ENCODE assay signal across 23 cellular contexts in genomic region chr2:238505892-238506280, GRCh38.
DNase-seq lines count a peak whose midpoint lies in the region; ATAC-seq and TF ChIP-seq lines count a peak whose summit lies in the region.
"Had no signal": no experiment of that assay in that cellular context is flagged by ENCODE, and none has a peak within 500 bp of the region (broad histone marks: within the 10 kb centered on the region; RNA-seq: fewer than 3 reads in every experiment).

No MANE protein-coding gene starts in this region.

- no peak for TF ChIP-seq CTCF in Loucy (conservative IDR thresholded peaks at IDR 0.05; ENCODE audit: low read length)
- TF ChIP-seq CTCF in brain microvascular endothelial cell (IDR thresholded peaks at IDR 0.05; ENCODE audit: low read depth, low read length, missing control alignments) = no peak

- in situ Hi-C loops in brain microvascular endothelial cell (cut with HindIII; ENCODE audit: low pct_ligation_motif_present, low sequenced_read_pairs) = no loop called here

- peaks cover 18% of the 10 kb centered on the region for H3K27me3 Mint-ChIP-seq in activated CD8-positive, alpha-beta memory T cell treated with anti-CD3 and anti-CD28 coated beads, Interleukin-2, amount 10 ng/mL, durations not matched to agents 7 days and 5 days

- peak overlapping the region; percentile 73 for H3K27ac Mint-ChIP-seq in activated CD8-positive, alpha-beta memory T cell treated with anti-CD3 and anti-CD28 coated beads, Interleukin-2, amount 10 ng/mL, durations not matched to agents 7 days and 5 days
- H3K27ac Mint-ChIP-seq in stimulated activated effector memory CD8-positive, alpha-beta T cell treated with anti-CD3 and anti-CD28 coated beads, Interleukin-12 subunit alpha, Interleukin-12 subunit beta, amount 100 ng/mL, for 72 hours = peak overlapping the region; percentile 65

- H3K9me2 ChIP-seq in Loucy (replicated peaks; ENCODE audit: low read depth, low read length) = no peaks in the 10 kb centered on the region

- no peak for DNase-seq in activated CD8-positive, alpha-beta memory T cell treated with anti-CD3 and anti-CD28 coated beads, Interleukin-2, amount 10 ng/mL, durations not matched to agents 7 days and 5 days
- no peak for DNase-seq in activated CD8-positive, alpha-beta memory T cell treated with anti-CD3 and anti-CD28 coated beads, Interleukin-2, amount 50 U/mL, for 4 hours
- DNase-seq in mesenteric fat pad (ENCODE audit: low spot score) = peak; percentile 24
- DNase-seq in stimulated activated effector memory CD8-positive, alpha-beta T cell treated with anti-CD3 and anti-CD28 coated beads, Interleukin-12 subunit alpha, Interleukin-12 subunit beta, amount 100 ng/mL, for 72 hours (ENCODE audit: low spot score in 2 of 2) = no peak
- no peak for DNase-seq in brain microvascular endothelial cell
- no peak for DNase-seq in NCI-H2171 treated with DMSO at 0.1 percent for 48 hours (lab: John Stamatoyannopoulos, UW)
- DNase-seq: 8988T, Calu3, GDM1, GOT3, HCEC 1CT, KG1, NCI-H1092 treated with DMSO at 0.1 percent for 48 hours, NCI-H146, NCI-H2029, NCI-H345, NCI-H524 treated with DMSO at 0.1 percent for 48 hours had no signal

- H3F3A ChIP-seq in Loucy (ENCODE audit: low read depth) = no peaks in the 10 kb centered on the region

- CTCF ChIA-PET in activated CD8-positive, alpha-beta memory T cell treated with anti-CD3 and anti-CD28 coated beads, Interleukin-2, amount 10 ng/mL, durations not matched to agents 7 days and 5 days (lab: Charles Lee) = no interaction called here

- H3K4me2 ChIP-seq in Loucy (ENCODE audit: low read depth, low read length, poor library complexity, severe bottlenecking) = no peak overlapping the region

- H4K20me1 ChIP-seq in Loucy (ENCODE audit: insufficient read depth, low read length, poor library complexity, severe bottlenecking) = no peaks in the 10 kb centered on the region

- H3K9ac ChIP-seq in Loucy (ENCODE audit: low read depth, low read length, poor library complexity, severe bottlenecking) = no peak overlapping the region

- peaks cover 18% of the 10 kb centered on the region for H3K4me1 Mint-ChIP-seq in activated CD8-positive, alpha-beta memory T cell treated with anti-CD3 and anti-CD28 coated beads, Interleukin-2, amount 10 ng/mL, durations not matched to agents 7 days and 5 days
- H3K4me1 Mint-ChIP-seq in stimulated activated effector memory CD8-positive, alpha-beta T cell treated with anti-CD3 and anti-CD28 coated beads, Interleukin-12 subunit alpha, Interleukin-12 subunit beta, amount 100 ng/mL, for 72 hours = peaks cover 14% of the 10 kb centered on the region

- H2AFZ ChIP-seq in Loucy (ENCODE audit: low read length) = peak overlapping the region; percentile 12; the same call in 1 of the 2 replicates

- H3K36me3 Mint-ChIP-seq in activated CD8-positive, alpha-beta memory T cell treated with anti-CD3 and anti-CD28 coated beads, Interleukin-2, amount 10 ng/mL, durations not matched to agents 7 days and 5 days = no peaks in the 10 kb centered on the region
- H3K36me3 Mint-ChIP-seq in stimulated activated effector memory CD8-positive, alpha-beta T cell treated with anti-CD3 and anti-CD28 coated beads, Interleukin-12 subunit alpha, Interleukin-12 subunit beta, amount 100 ng/mL, for 72 hours = no peaks in the 10 kb centered on the region
- H3K36me3 Mint-ChIP-seq: CD8-positive, alpha-beta memory T cell had no signal

- H3K36me3 ChIP-seq in Loucy (ENCODE audit: insufficient read depth, low read length) (no peaks in the 10 kb centered on the region), brain microvascular endothelial cell (replicated peaks) (no peaks in the 10 kb centered on the region)
- H3K36me3 ChIP-seq: SJSA1 had no signal

- peaks cover 6% of the 10 kb centered on the region for H3K4me1 ChIP-seq in Loucy (ENCODE audit: insufficient read depth, low read length, poor library complexity, severe bottlenecking)
- H3K4me1 ChIP-seq: SJSA1 had no signal

- H3K27ac ChIP-seq in brain microvascular endothelial cell = no peak overlapping the region
- H3K27ac ChIP-seq: C4-2B, HL-60, SJSA1 had no signal

- H3K27me3 ChIP-seq in Loucy (ENCODE audit: insufficient read depth, low read length, poor library complexity, severe bottlenecking) (no peaks in the 10 kb centered on the region), brain microvascular endothelial cell (replicated peaks) (no peaks in the 10 kb centered on the region)
- H3K27me3 ChIP-seq: SJSA1 had no signal

- no peaks in the 10 kb centered on the region for H3K9me3 Mint-ChIP-seq in activated CD8-positive, alpha-beta memory T cell treated with anti-CD3 and anti-CD28 coated beads, Interleukin-2, amount 10 ng/mL, durations not matched to agents 7 days and 5 days (ENCODE audit: low read depth)
- H3K9me3 Mint-ChIP-seq in stimulated activated effector memory CD8-positive, alpha-beta T cell treated with anti-CD3 and anti-CD28 coated beads, Interleukin-12 subunit alpha, Interleukin-12 subunit beta, amount 100 ng/mL, for 72 hours = no peaks in the 10 kb centered on the region

- H3K4me3 Mint-ChIP-seq in activated CD8-positive, alpha-beta memory T cell treated with anti-CD3 and anti-CD28 coated beads, Interleukin-2, amount 10 ng/mL, durations not matched to agents 7 days and 5 days = peak overlapping the region; percentile 37
- peak overlapping the region; percentile 24 for H3K4me3 Mint-ChIP-seq in stimulated activated effector memory CD8-positive, alpha-beta T cell treated with anti-CD3 and anti-CD28 coated beads, Interleukin-12 subunit alpha, Interleukin-12 subunit beta, amount 100 ng/mL, for 72 hours

- ATAC-seq in activated CD8-positive, alpha-beta memory T cell treated with anti-CD3 and anti-CD28 coated beads, Interleukin-2, amount 10 ng/mL, durations not matched to agents 7 days and 5 days = peak; percentile 34
- no peak for ATAC-seq in stimulated activated effector memory CD8-positive, alpha-beta T cell treated with anti-CD3 and anti-CD28 coated beads, Interleukin-12 subunit alpha, Interleukin-12 subunit beta, amount 100 ng/mL, for 72 hours
- ATAC-seq: Right ventricle myocardium inferior had no signal

- no peaks in the 10 kb centered on the region for H3K9me3 ChIP-seq in Loucy (ENCODE audit: insufficient read depth, low read depth, low read length)
- H3K9me3 ChIP-seq: SJSA1 had no signal

- H3K79me2 ChIP-seq in Loucy (ENCODE audit: insufficient read depth, low read length) = no peaks in the 10 kb centered on the region

- no peak overlapping the region for H3K4me3 ChIP-seq in Loucy (ENCODE audit: low read length, poor library complexity, severe bottlenecking)
- no peak overlapping the region for H3K4me3 ChIP-seq in brain microvascular endothelial cell (ENCODE audit: low read depth, low read length)
- H3K4me3 ChIP-seq: SJSA1 had no signal
